ENCODE assay signal across 14 cellular contexts in genomic region chr3:117735481-117736101, GRCh38.
DNase-seq lines count a peak whose midpoint lies in the region; TF ChIP-seq lines count a peak whose summit lies in the region.
"Had no signal": no experiment of that assay in that cellular context is flagged by ENCODE, and none has a peak within 500 bp of the region (broad histone marks: within the 10 kb centered on the region; RNA-seq: fewer than 3 reads in every experiment).

No MANE protein-coding gene starts in this region.

- H3K9me3 ChIP-seq in PC-9 (ENCODE audit: insufficient read depth, low read depth): no peaks in the 10 kb centered on the region
- H3K9me3 ChIP-seq: stomach had no signal

- H3K4me2 ChIP-seq in PC-9: no peak overlapping the region

- no peak overlapping the region for H2AFZ ChIP-seq in PC-9

- H3K4me1 ChIP-seq in PC-9 (replicated peaks; ENCODE audit: insufficient read depth): no peaks in the 10 kb centered on the region
- H3K4me1 ChIP-seq: stomach had no signal

- no peaks in the 10 kb centered on the region for H3K79me2 ChIP-seq in PC-9 (ENCODE audit: low read depth)

- no peaks in the 10 kb centered on the region for H4K20me1 ChIP-seq in PC-9 (ENCODE audit: insufficient read depth)

- no peaks in the 10 kb centered on the region for H3K36me3 Mint-ChIP-seq in nephron progenitor cell (ENCODE audit: low read depth)
- H3K36me3 Mint-ChIP-seq: CD4-positive, CD25-positive, alpha-beta regulatory T cell had no signal

- intact Hi-C loops in PC-9 (cut with micrococcal nuclease; ENCODE audit: unreplicated experiment): no loop called here

- POLR2A ChIA-PET in PC-9 (lab: Charles Lee; ENCODE audit: unreplicated experiment): no interaction called here

- no peak for TF ChIP-seq CTCF in brain microvascular endothelial cell (IDR thresholded peaks at IDR 0.05; ENCODE audit: low read depth, low read length, missing control alignments)
- no peak for TF ChIP-seq CTCF in PC-9 (conservative IDR thresholded peaks at IDR 0.05)
- TF ChIP-seq CTCF in nephron progenitor cell (IDR thresholded peaks at IDR 0.05): no peak

- H3K27me3 Mint-ChIP-seq in nephron progenitor cell (ENCODE audit: low read depth, poor library complexity): peaks cover 3% of the 10 kb centered on the region
- H3K27me3 Mint-ChIP-seq: CD4-positive, CD25-positive, alpha-beta regulatory T cell had no signal

- no peak overlapping the region for H3K27ac Mint-ChIP-seq in nephron progenitor cell
- H3K27ac Mint-ChIP-seq: CD4-positive, CD25-positive, alpha-beta regulatory T cell; T-helper 1 cell treated with Interleukin-12 subunit alpha and Interleukin-12 subunit beta and Interleukin-4 antibody, amounts not matched to agents 30 μg/mL and 1 μg/mL, for 36 hours had no signal

- no TSS peak for BruUV-seq in PC-9 (replicated peaks; lab: Mats Ljungman, UMichigan)

- H3K27me3 ChIP-seq in brain microvascular endothelial cell (replicated peaks) (no peaks in the 10 kb centered on the region), PC-9 (ENCODE audit: insufficient read depth, low read depth) (no peaks in the 10 kb centered on the region)
- H3K27me3 ChIP-seq: cardiac muscle cell, stomach had no signal

- no peaks in the 10 kb centered on the region for H3K4me1 Mint-ChIP-seq in nephron progenitor cell
- H3K4me1 Mint-ChIP-seq: CD4-positive, CD25-positive, alpha-beta regulatory T cell had no signal

- H3K27ac ChIP-seq in brain microvascular endothelial cell: peak overlapping the region; percentile 55
- no peak overlapping the region for H3K27ac ChIP-seq in PC-9
- H3K27ac ChIP-seq: cardiac muscle cell, stomach had no signal

- no peaks in the 10 kb centered on the region for H3K36me3 ChIP-seq in brain microvascular endothelial cell (replicated peaks)
- no peaks in the 10 kb centered on the region for H3K36me3 ChIP-seq in PC-9 (ENCODE audit: low read depth)
- H3K36me3 ChIP-seq: cardiac muscle cell, stomach had no signal

- H3K9me2 ChIP-seq in PC-9 (ENCODE audit: insufficient read depth): no peaks in the 10 kb centered on the region

- no peak overlapping the region for H3K4me3 Mint-ChIP-seq in nephron progenitor cell
- H3K4me3 Mint-ChIP-seq: CD4-positive, CD25-positive, alpha-beta regulatory T cell; T-helper 1 cell treated with Interleukin-12 subunit alpha and Interleukin-12 subunit beta and Interleukin-4 antibody, amounts not matched to agents 30 μg/mL and 1 μg/mL, for 36 hours had no signal

- no peaks in the 10 kb centered on the region for H3F3A ChIP-seq in PC-9 (ENCODE audit: insufficient read depth, low read depth)

- DNase-seq in AG20443 (ENCODE audit: low spot score) (peak; percentile 42), HS-5 (ENCODE audit: low read depth) (peak; percentile 54), brain microvascular endothelial cell (peak; percentile 41), kidney glomerular epithelial cell (lab: John Stamatoyannopoulos, UW) (peak; percentile 43), PC-9 (no peak), nephron progenitor cell (no peak)
- DNase-seq in activated CD4-positive, alpha-beta T cell treated with anti-CD3 and anti-CD28 coated beads, Interleukin-2, amount 50 U/mL, for 1 hour: no peak
- no peak for DNase-seq in activated CD8-positive, alpha-beta memory T cell treated with anti-CD3 and anti-CD28 coated beads, Interleukin-2, amount 50 U/mL, for 48 hours
- DNase-seq: activated CD4-positive, alpha-beta T cell treated with anti-CD3 and anti-CD28 coated beads for 4 hours; CD4-positive, CD25-positive, alpha-beta regulatory T cell; Karpas-422; stomach had no signal

- in situ Hi-C loops in brain microvascular endothelial cell (cut with HindIII; ENCODE audit: low pct_ligation_motif_present, low sequenced_read_pairs): no loop called here

- no peaks in the 10 kb centered on the region for H3K9me3 Mint-ChIP-seq in nephron progenitor cell
- H3K9me3 Mint-ChIP-seq: T-helper 1 cell treated with Interleukin-12 subunit alpha and Interleukin-12 subunit beta and Interleukin-4 antibody, amounts not matched to agents 30 μg/mL and 1 μg/mL, for 36 hours had no signal

- CTCF ChIA-PET in PC-9 (lab: Charles Lee): no interaction called here

- H3K4me3 ChIP-seq in brain microvascular endothelial cell (ENCODE audit: low read depth, low read length) (no peak overlapping the region), PC-9 (no peak overlapping the region)
- H3K4me3 ChIP-seq: cardiac muscle cell, stomach had no signal

Comparison
In these comparisons a context has a peak if more than half of its experiments do, and no peak if none do; other contexts are left out.
1. DNase-seq: peak in AG20443 (single experiment), HS-5 (single experiment), brain microvascular endothelial cell (single experiment) and kidney glomerular epithelial cell (single experiment); none in activated CD4-positive, alpha-beta T cell treated with anti-CD3 and anti-CD28 coated beads, Interleukin-2, amount 50 U/mL, for 1 hour (single experiment), PC-9 (0 of 2), nephron progenitor cell (single experiment) and activated CD8-positive, alpha-beta memory T cell treated with anti-CD3 and anti-CD28 coated beads, Interleukin-2, amount 50 U/mL, for 48 hours (single experiment).